Comparison of ENCODE assay signal across 9 cellular contexts in genomic region chr20:50296450-50297375, GRCh38.
A peak's percentile ranks its signal among the peaks of the same experiment; 100 is the strongest.
DNase-seq lines count a peak whose midpoint lies in the region; ATAC-seq and TF ChIP-seq lines count a peak whose summit lies in the region.
"Had no signal": no experiment of that assay in that cellular context is flagged by ENCODE, and none has a peak within 500 bp of the region (broad histone marks: within the 10 kb centered on the region; RNA-seq: fewer than 3 reads in every experiment).

No MANE protein-coding gene starts in this region.

- H3K4me2 ChIP-seq in BLaER1: peak overlapping the region; percentile 79
- 0 out of 2 replicates have a peak overlapping the region, but pooled peaks have one; percentile 21 for H3K4me2 ChIP-seq in OCI-LY7 (ENCODE audit: low read length)

- H3K4me1 ChIP-seq in BLaER1 (peaks cover 50% of the 10 kb centered on the region), OCI-LY7 (ENCODE audit: insufficient read depth, low read length, poor library complexity, severe bottlenecking) (peaks cover 11% of the 10 kb centered on the region), sigmoid colon (peaks cover 0 to 19% (median 16%) of the 10 kb centered on the region in 4 donors)

- peaks cover 39% of the 10 kb centered on the region; the same call in 1 of the 2 replicates for H4K20me1 ChIP-seq in BLaER1
- no peaks in the 10 kb centered on the region for H4K20me1 ChIP-seq in OCI-LY7 (ENCODE audit: insufficient read depth, low read length)

- no peak overlapping the region for H3K27ac ChIP-seq in BLaER1
- H3K27ac ChIP-seq in OCI-LY7 (ENCODE audit: low read depth, low read length, poor library complexity, severe bottlenecking): no peak overlapping the region
- peak overlapping the region; percentile 15 to 81 (median 60) for H3K27ac ChIP-seq in sigmoid colon

- TF ChIP-seq EP300 in sigmoid colon (IDR thresholded peaks at IDR 0.05): no peak

- WGBS in sigmoid colon, 2 donors: 79 to 83% methylated on average over 18 of the region's 18 CpGs

- H3K79me2 ChIP-seq in OCI-LY7 (ENCODE audit: insufficient read depth, low read depth, low read length): no peaks in the 10 kb centered on the region

- no peaks in the 10 kb centered on the region for H3K9me3 ChIP-seq in BLaER1
- no peaks in the 10 kb centered on the region for H3K9me3 ChIP-seq in OCI-LY7 (ENCODE audit: low read length)
- no peaks in the 10 kb centered on the region for H3K9me3 ChIP-seq in sigmoid colon

- POLR2A ChIA-PET in OCI-LY7 (lab: Charles Lee): interaction anchor here (0.6 to 1.1 kb wide), 3 partner anchors 20 to 325 kb away, joined by 3 read pairs; no protein-coding TSS in a partner anchor

- H3K27me3 ChIP-seq in BLaER1 (0 out of 2 replicates have a peak, but pooled peaks cover 3% of the 10 kb centered on the region), sigmoid colon (no peaks in the 10 kb centered on the region)

- intact Hi-C loops in OCI-LY7 (cut with micrococcal nuclease; ENCODE audit: unreplicated experiment): no loop called here
- intact Hi-C loops in sigmoid colon (cut with DNase I): no loop called here

- CTCF ChIA-PET in OCI-LY7 (lab: Charles Lee; ENCODE audit: unreplicated experiment): no interaction called here

- TF ChIP-seq CTCF in OCI-LY7 (conservative IDR thresholded peaks at IDR 0.05; ENCODE audit: low read length) (no peak), fibroblast of pulmonary artery (IDR thresholded peaks at IDR 0.05; ENCODE audit: low read length, missing control alignments) (no peak), sigmoid colon (IDR thresholded peaks at IDR 0.05) (no peak)

- H3K4me3 ChIP-seq in BLaER1: no peak overlapping the region
- no peak overlapping the region for H3K4me3 ChIP-seq in OCI-LY7 (ENCODE audit: low read depth, low read length, poor library complexity, severe bottlenecking)
- no peak overlapping the region for H3K4me3 ChIP-seq in fibroblast of pulmonary artery (replicated peaks; ENCODE audit: low read depth, low read length)
- H3K4me3 ChIP-seq in sigmoid colon: no peak overlapping the region

- TF ChIP-seq POLR2A in sigmoid colon (IDR thresholded peaks at IDR 0.05): no peak

- H3K9ac ChIP-seq in BLaER1: peak overlapping the region; percentile 26; the same call in 1 of the 2 replicates

- no peaks in the 10 kb centered on the region for H3K9me2 ChIP-seq in OCI-LY7 (ENCODE audit: insufficient read depth, low read length)

- DNase-seq in OCI-LY7 (ENCODE audit: low spot score) (no peak), fibroblast of pulmonary artery (ENCODE audit: low read depth) (peak; percentile 43), sigmoid colon (peak; percentile 67), NCI-H1048 (lab: John Stamatoyannopoulos, UW) (no peak), medulla oblongata (ENCODE audit: extremely low spot score) (no peak)
- DNase-seq: DMS53 had no signal

- ATAC-seq in HG02571 (IDR thresholded peaks at IDR 0.05; ENCODE audit: unreplicated experiment): no peak
- ATAC-seq in HG03159 (IDR thresholded peaks at IDR 0.05; ENCODE audit: unreplicated experiment): no peak

- no peak overlapping the region for H2AFZ ChIP-seq in OCI-LY7 (ENCODE audit: low read length)

- no peaks in the 10 kb centered on the region for H3K36me3 ChIP-seq in BLaER1
- no peaks in the 10 kb centered on the region for H3K36me3 ChIP-seq in OCI-LY7 (ENCODE audit: insufficient read depth, low read length)
- no peaks in the 10 kb centered on the region for H3K36me3 ChIP-seq in sigmoid colon

- BruUV-seq in OCI-LY7 (replicated peaks; lab: Mats Ljungman, UMichigan): no TSS peak

Comparison
In these comparisons a context has a peak if more than half of its experiments do, and no peak if none do; other contexts are left out.
1. H3K27ac ChIP-seq: peak in sigmoid colon (4 of 4); none in BLaER1 (single experiment) and OCI-LY7 (single experiment).
2. DNase-seq: peak in fibroblast of pulmonary artery (single experiment) and sigmoid colon (single experiment); none in OCI-LY7 (single experiment), NCI-H1048 (single experiment) and medulla oblongata (single experiment).